8 cellular contexts compared by ENCODE assay signal in the genomic region with DNA sequence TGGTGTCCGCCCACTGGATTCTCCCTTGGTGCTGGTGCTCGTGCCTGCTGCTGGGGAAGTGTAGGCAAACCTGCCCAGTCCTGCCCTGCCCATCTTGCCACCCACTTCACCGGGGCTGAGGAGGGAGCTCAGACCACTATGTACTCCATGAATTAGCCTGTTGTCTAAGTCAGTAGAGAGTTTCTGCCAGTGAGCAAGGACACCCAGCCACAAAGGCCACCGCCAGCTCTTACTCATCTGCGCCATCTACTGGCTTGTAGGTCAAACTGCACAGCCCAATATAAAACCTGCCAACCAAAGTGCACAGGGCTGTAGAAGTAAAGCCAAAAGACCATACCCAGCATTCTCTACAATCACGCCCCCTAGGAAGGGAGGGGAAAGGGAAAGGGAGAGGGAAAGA.
DNase-seq lines count a peak whose midpoint lies in the region; TF ChIP-seq lines count a peak whose summit lies in the region.

No MANE protein-coding gene starts in this region.

- POLR2A ChIA-PET in AG04450 (lab: Yijun Ruan, JAX), result no interaction called here

- no peak overlapping the region for H3K4me3 ChIP-seq in AG04450 (ENCODE audit: low read depth, low read length)
- no peak overlapping the region for H3K4me3 ChIP-seq in GM12865 (ENCODE audit: low read depth, low read length)

- H3K27ac ChIP-seq in AG04450 (ENCODE audit: low read depth, low read length), result no peak overlapping the region

- no peaks in the 10 kb centered on the region for H3K27me3 ChIP-seq in AG04450 (ENCODE audit: control insufficient read depth, insufficient read depth, low read length)

- TF ChIP-seq CTCF in AG04450 (IDR thresholded peaks at IDR 0.05; ENCODE audit: low read depth, low read length) (peak; percentile 29; the same call in 1 of the 2 replicates), GM12865 (IDR thresholded peaks at IDR 0.05; ENCODE audit: insufficient read depth, low read depth, low read length, missing control alignments) (peak; percentile 46)

- DNase-seq in AG04450 (ENCODE audit: low read depth, low spot score), result no peak
- peak; percentile 26 for DNase-seq in GM12865 (ENCODE audit: low read depth)
- DNase-seq in RPMI8226, result peak; percentile 5
- peak; percentile 46 for DNase-seq in globus pallidus (ENCODE audit: low spot score)
- no peak for DNase-seq in NCI-H510A (lab: John Stamatoyannopoulos, UW)
- DNase-seq in NCI-H345 (lab: John Stamatoyannopoulos, UW), result no peak
- no peak for DNase-seq in CD1c-positive myeloid dendritic cell (ENCODE audit: extremely low spot score)
- no peak for DNase-seq in activated T-cell treated with anti-CD3 and anti-CD28 coated beads, Interleukin-2, amount 50 U/mL, for 1 hour

- peaks cover 29% of the 10 kb centered on the region for H3K9me3 ChIP-seq in AG04450 (ENCODE audit: control insufficient read depth, insufficient read depth, low read length)

- CTCF ChIA-PET in AG04450 (lab: Charles Lee), result no interaction called here

Comparison
In these comparisons a context has a peak if more than half of its experiments do, and no peak if none do; other contexts are left out.
1. DNase-seq: peak in GM12865 (single experiment), RPMI8226 (single experiment) and globus pallidus (single experiment); none in AG04450 (single experiment), NCI-H510A (single experiment), NCI-H345 (single experiment), CD1c-positive myeloid dendritic cell (single experiment) and activated T-cell treated with anti-CD3 and anti-CD28 coated beads, Interleukin-2, amount 50 U/mL, for 1 hour (single experiment).